In the genomic region with DNA sequence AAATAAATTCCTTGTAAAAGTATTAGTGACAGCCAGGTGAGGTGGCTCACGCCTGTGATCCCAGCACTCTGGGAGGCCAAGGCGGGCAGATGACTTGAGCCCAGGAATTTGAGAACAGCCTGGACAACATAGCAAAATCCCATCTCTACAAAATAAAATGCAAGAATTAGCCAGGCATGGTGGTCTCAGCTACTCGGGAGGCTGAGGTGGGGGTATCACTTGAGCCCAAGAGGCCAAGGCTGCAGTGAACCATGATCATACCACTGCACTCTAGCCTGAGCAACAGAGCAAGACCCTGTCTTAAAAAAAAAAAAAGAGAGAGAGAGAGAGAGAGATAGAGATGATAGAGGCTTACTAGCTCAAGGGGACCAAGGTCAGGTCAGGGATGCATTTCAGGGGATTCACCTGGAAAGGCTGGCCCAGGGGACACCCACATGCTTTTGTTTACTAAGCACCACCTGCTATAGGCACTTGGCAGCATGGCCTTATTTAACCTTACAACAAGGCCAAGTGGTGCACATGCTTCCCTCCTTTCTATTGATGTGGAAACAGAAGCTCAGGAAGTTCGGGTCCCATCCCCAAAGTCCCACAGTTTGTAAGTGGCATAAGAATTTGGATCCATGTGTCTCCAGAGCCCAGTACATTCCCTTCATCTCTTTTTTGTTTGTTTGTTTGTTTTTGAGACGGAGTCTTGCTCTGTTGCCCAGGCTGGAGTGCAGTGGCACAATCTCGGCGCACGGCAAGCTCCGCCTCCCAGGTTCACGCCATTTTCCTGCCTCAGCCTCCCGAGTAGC, we compare ENCODE assay signal across 23 cellular contexts. TPM values are rescaled to one million over a fixed set of nuclear protein-coding genes. Genes with fewer than 3 reads are reported as not detected.
A peak's percentile ranks its signal among the peaks of the same experiment; 100 is the strongest.
DNase-seq lines count a peak whose midpoint lies in the region; ATAC-seq and TF ChIP-seq lines count a peak whose summit lies in the region.
"Had no signal": no experiment of that assay in that cellular context is flagged by ENCODE, and none has a peak within 500 bp of the region (broad histone marks: within the 10 kb centered on the region; RNA-seq: fewer than 3 reads in every experiment).

No MANE protein-coding gene starts in this region.

- WGBS in esophagus squamous epithelium, 2 donors, result 74 to 80% methylated on average over 11 of the region's 11 CpGs

- H3K4me3 ChIP-seq in esophagus squamous epithelium, result no peak overlapping the region
- H3K4me3 ChIP-seq: prostate gland had no signal

- peaks cover 0 to 71% (median 0%) of the 10 kb centered on the region in 4 donors for H3K27me3 ChIP-seq in esophagus squamous epithelium

- TF ChIP-seq CTCF in esophagus squamous epithelium (IDR thresholded peaks at IDR 0.05), result no peak

- TF ChIP-seq POLR2A in esophagus squamous epithelium (IDR thresholded peaks at IDR 0.05), result no peak

- DNase-seq in COLO668 (lab: John Stamatoyannopoulos, UW; ENCODE audit: unreplicated experiment) (peak; percentile 28), D341Med (ENCODE audit: low spot score) (peak; percentile 28), NCI-H2029 (lab: John Stamatoyannopoulos, UW) (peak; percentile 78), iPS-NIHi11 (ENCODE audit: low spot score) (peak; percentile 2), Right ventricle myocardium inferior (ENCODE audit: missing footprints) (no peak), esophagus squamous epithelium (lab: John Stamatoyannopoulos, UW) (no peak)
- DNase-seq: activated CD4-positive, alpha-beta T cell treated with anti-CD3 and anti-CD28 coated beads, Interleukin-2, amount 50 U/mL, for 1 hour; activated naive CD4-positive, alpha-beta T cell; activated T-cell treated with anti-CD3 and anti-CD28 coated beads, Interleukin-2, amount 50 U/mL, for 4 hours; central memory CD4-positive, alpha-beta T cell; dermis blood vessel endothelial cell; Kasumi-1; mesenchymal stem cell; NCI-H187; NCI-H446; stimulated activated CD4-positive, alpha-beta T cell treated with anti-CD3 and anti-CD28 coated beads, Interleukin-15, amount 100 ng/mL, for 24 hours; stimulated activated naive B cell treated with anti-CD40 and anti-IgM and Interleukin-4, amounts not matched to agents 10 μg/mL and 1 μg/mL and 100 μg/mL, for 72 hours; T-helper 9 cell had no signal

- H3K9me3 ChIP-seq in esophagus squamous epithelium, result no peaks in the 10 kb centered on the region
- H3K9me3 ChIP-seq: neutrophil, prostate gland had no signal

- H3K36me3 ChIP-seq in esophagus squamous epithelium, result no peaks in the 10 kb centered on the region
- H3K36me3 ChIP-seq: neutrophil, prostate gland had no signal

- ATAC-seq in GM19452 (IDR thresholded peaks at IDR 0.05; ENCODE audit: unreplicated experiment) (no peak), Right ventricle myocardium inferior (no peak)
- ATAC-seq: activated T-cell treated with anti-CD3 and anti-CD28 coated beads, Interleukin-2, amount 50 U/mL, for 4 hours; Panc1; stimulated activated naive B cell treated with anti-CD40 and anti-IgM and Interleukin-4, amounts not matched to agents 10 μg/mL and 1 μg/mL and 100 μg/mL, for 72 hours had no signal

- intact Hi-C loops in Right ventricle myocardium inferior (cut with DNase I) (no loop called here), esophagus squamous epithelium (cut with DNase I) (no loop called here)

- H3K4me1 ChIP-seq in esophagus squamous epithelium, result no peaks in the 10 kb centered on the region
- H3K4me1 ChIP-seq: prostate gland had no signal

- H3K27ac ChIP-seq in esophagus squamous epithelium, result no peak overlapping the region
- H3K27ac ChIP-seq: neutrophil, prostate gland, VCaP had no signal

RNA-seq across cellular contexts. Expression of gene SRCIN1, which starts 12.4 kb away (rescaled TPM):
- total RNA-seq in Right ventricle myocardium inferior (1.4 TPM), esophagus squamous epithelium (1 to 10 TPM in 3 of 4 donors, under 1 TPM in 1; 0.09 to 1.7 (median 1.3) TPM)

RNA-seq across cellular contexts. Expression of gene EPOP, which starts 56.6 kb away (rescaled TPM):
- total RNA-seq in Right ventricle myocardium inferior, result 0.51 TPM
- 1 to 10 TPM; 1.8 to 3.2 (median 2.8) TPM for total RNA-seq in esophagus squamous epithelium

Comparison
In these comparisons a context has a peak if more than half of its experiments do, and no peak if none do; other contexts are left out.
1. DNase-seq: peak in COLO668 (single experiment), D341Med (single experiment), NCI-H2029 (single experiment) and iPS-NIHi11 (single experiment); none in Right ventricle myocardium inferior (single experiment) and esophagus squamous epithelium (single experiment).